In the genomic region with DNA sequence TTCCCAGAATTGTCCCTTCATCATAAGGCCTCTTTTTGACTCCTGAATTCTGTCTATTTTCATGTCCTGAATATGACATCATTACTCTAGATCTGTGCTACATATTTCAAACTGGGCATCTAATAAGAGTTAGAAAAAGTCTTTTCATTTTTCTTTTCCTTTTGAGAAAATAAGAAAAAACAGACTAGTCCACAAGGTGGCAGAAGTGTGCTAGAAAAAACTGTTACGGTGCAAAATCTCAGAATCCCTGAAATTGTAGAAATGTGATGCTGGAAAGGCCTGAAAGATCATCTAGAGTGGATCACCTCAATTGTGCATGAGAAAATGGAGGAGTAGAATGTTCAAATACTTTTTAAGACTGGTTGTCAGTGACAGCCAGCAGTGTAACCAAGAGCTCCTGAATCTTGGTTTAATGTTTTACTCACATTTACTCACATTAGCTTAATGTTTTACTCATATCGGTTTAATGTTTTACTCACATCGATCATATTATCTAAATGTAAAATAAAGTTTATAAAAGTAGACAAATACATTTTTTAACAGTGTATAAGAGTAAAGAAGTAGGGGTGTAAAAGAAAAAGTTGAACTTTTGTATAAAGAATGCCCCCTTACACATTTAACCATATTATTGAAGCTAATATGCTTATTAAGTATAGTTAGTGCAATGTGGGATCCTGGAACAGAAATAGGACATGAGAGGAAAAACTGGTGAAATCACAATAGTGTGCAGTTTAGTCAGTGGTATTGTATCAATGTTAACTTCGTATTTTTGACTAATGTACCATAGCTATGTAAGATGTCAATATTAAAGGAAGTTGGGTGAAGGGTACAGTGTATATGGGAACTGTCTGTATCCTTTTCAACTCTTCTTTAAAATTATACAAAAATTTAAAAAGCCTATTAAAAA, we compare ENCODE assay signal across 8 cellular contexts. TPM values are rescaled to one million over a fixed set of nuclear protein-coding genes. Genes with fewer than 3 reads are reported as not detected.
DNase-seq lines count a peak whose midpoint lies in the region; TF ChIP-seq lines count a peak whose summit lies in the region.

No MANE protein-coding gene starts in this region.

- H3K27ac ChIP-seq in esophagus muscularis mucosa (replicated peaks in 1 of 4): no peak overlapping the region

- peaks cover 0 to 12% (median 3%) of the 10 kb centered on the region in 4 donors for H3K4me1 ChIP-seq in esophagus muscularis mucosa

- H3K4me3 ChIP-seq in esophagus muscularis mucosa: no peak overlapping the region

- no peak for TF ChIP-seq POLR2A in esophagus muscularis mucosa (IDR thresholded peaks at IDR 0.05; ENCODE audit: low read depth)

- TF ChIP-seq CTCF in esophagus muscularis mucosa (IDR thresholded peaks at IDR 0.05): peak; percentile 32 to 37 (median 33)

- no peak for TF ChIP-seq EP300 in esophagus muscularis mucosa (IDR thresholded peaks at IDR 0.05)

- DNase-seq in SKM-1 (lab: John Stamatoyannopoulos, UW; ENCODE audit: unreplicated experiment) (peak; percentile 11), SKM-1 treated with dmso at 0.1 percent for 144 hours (lab: John Stamatoyannopoulos, UW; ENCODE audit: unreplicated experiment) (no peak), NOMO-1 treated with dmso at 0.1 percent for 144 hours (lab: John Stamatoyannopoulos, UW; ENCODE audit: unreplicated experiment) (peak; percentile 5), esophagus muscularis mucosa (ENCODE audit: extremely low spot score) (no peak), retina (peak; percentile 15), amniotic stem cell (lab: John Stamatoyannopoulos, UW) (no peak), NCI-H1092 treated with DMSO at 0.1 percent for 48 hours (lab: John Stamatoyannopoulos, UW) (no peak)
- DNase-seq in activated CD4-positive, alpha-beta T cell treated with anti-CD3 and anti-CD28 coated beads for 1 hour: no peak

- 58% methylated on average over 4 of the region's 4 CpGs for WGBS in esophagus muscularis mucosa

- H3K27me3 ChIP-seq in esophagus muscularis mucosa: no peaks in the 10 kb centered on the region

- H3K36me3 ChIP-seq in esophagus muscularis mucosa: no peaks in the 10 kb centered on the region

- intact Hi-C loops in esophagus muscularis mucosa (cut with DNase I): no loop called here

- H3K9me3 ChIP-seq in esophagus muscularis mucosa: no peaks in the 10 kb centered on the region

RNA-seq across cellular contexts. Expression of a gene that starts 15.2 kb away (rescaled TPM):
- not detected for total RNA-seq in esophagus muscularis mucosa

RNA-seq across cellular contexts. Expression of a gene that starts 30.3 kb away (rescaled TPM):
- 1 to 10 TPM; 2.1 to 3.9 (median 2.6) TPM for total RNA-seq in esophagus muscularis mucosa

RNA-seq across cellular contexts. Expression of a gene that starts 35.1 kb away (rescaled TPM):
- 1 to 10 TPM; 3.2 to 6.6 (median 4.2) TPM for total RNA-seq in esophagus muscularis mucosa

Comparison
In these comparisons a context has a peak if more than half of its experiments do, and no peak if none do; other contexts are left out.
1. DNase-seq: peak in SKM-1 (single experiment), NOMO-1 treated with dmso at 0.1 percent for 144 hours (single experiment) and retina (single experiment); none in SKM-1 treated with dmso at 0.1 percent for 144 hours (single experiment), esophagus muscularis mucosa (single experiment), amniotic stem cell (single experiment), activated CD4-positive, alpha-beta T cell treated with anti-CD3 and anti-CD28 coated beads for 1 hour (single experiment) and NCI-H1092 treated with DMSO at 0.1 percent for 48 hours (single experiment).